In genomic region chr1:146292424-146292823, GRCh38 we compare ENCODE assay signal across 7 cellular contexts.
DNase-seq lines count a peak whose midpoint lies in the region; ATAC-seq, FAIRE-seq and TF ChIP-seq lines count a peak whose summit lies in the region.
"Not testable (repeated sequence)": the region's sequence is repeated elsewhere in the genome, so short reads cannot be mapped to it uniquely, and the experiment has no call there.

No MANE protein-coding gene starts in this region.

- ATAC-seq in left lobe of liver (peak; percentile 72), left lung (peak; percentile 76), right lobe of liver (peak; percentile 60 to 80 (median 74)), lower lobe of right lung (peak; percentile 77 to 86), lung (ENCODE audit: insufficient read depth, low FRiP score) (peak; percentile 32), upper lobe of right lung (peak; percentile 81)
- ATAC-seq in HepG2: not testable (repeated sequence)

- FAIRE-seq in HepG2 (lab: Jason Lieb, UNC): peak; percentile 34

- H3K27me3 ChIP-seq in left lung; HepG2 (ENCODE audit: control insufficient read depth in 1 of 2, insufficient read depth in 2 of 2, low read length in 2 of 2); right lobe of liver; lower lobe of right lung (ENCODE audit: low read depth); lung (ENCODE audit: control insufficient read depth, insufficient read depth); upper lobe of right lung: not testable (repeated sequence)

- not testable (repeated sequence) for H3K9me3 ChIP-seq in left lung; HepG2 (ENCODE audit: low read length); right lobe of liver; lower lobe of right lung; lung (ENCODE audit: control insufficient read depth in 2 of 2, insufficient read depth in 1 of 2, low read length in 1 of 2); upper lobe of right lung

- not testable (repeated sequence) for H3K27ac ChIP-seq in left lung; HepG2 (ENCODE audit: extremely low read length, insufficient read depth, low read length); right lobe of liver; lower lobe of right lung; lung (ENCODE audit: low read depth in 1 of 2, low read length in 1 of 2); upper lobe of right lung

- H3K4me1 ChIP-seq in left lung; HepG2 (ENCODE audit: insufficient read depth, low read length); right lobe of liver; lower lobe of right lung; lung (ENCODE audit: control insufficient read depth in 2 of 2, insufficient read depth in 2 of 2, low read length in 2 of 2); upper lobe of right lung: not testable (repeated sequence)

- not testable (repeated sequence) for DNase-seq in left lobe of liver (ENCODE audit: low spot score); left lung; HepG2 (ENCODE audit: low spot score); right lobe of liver; lower lobe of right lung; lung (ENCODE audit: low spot score); upper lobe of right lung

- CTCF ChIA-PET in HepG2 (lab: Yijun Ruan, JAX; ENCODE audit: low intra/inter-chr PET ratio, low total read pairs): not testable (repeated sequence)

- intact Hi-C loops in left lung (cut with DNase I); HepG2 (cut with micrococcal nuclease; ENCODE audit: unreplicated experiment); right lobe of liver (cut with DNase I); lower lobe of right lung (cut with DNase I); upper lobe of right lung (cut with DNase I): not testable (repeated sequence)

- not testable (repeated sequence) for H3K4me3 ChIP-seq in left lung; HepG2 (replicated peaks in 1 of 3; ENCODE audit: insufficient read depth in 1 of 3, low read depth in 2 of 3, low read length in 3 of 3); right lobe of liver; lower lobe of right lung; lung; upper lobe of right lung

- not testable (repeated sequence) for TF ChIP-seq RAD21 in HepG2 (CRISPR knock-in tag; IDR thresholded peaks at IDR 0.05)

- POLR2A ChIA-PET in HepG2 (lab: Yijun Ruan, JAX): not testable (repeated sequence)

- BruUV-seq in HepG2 (replicated peaks; lab: Mats Ljungman, UMichigan): not testable (repeated sequence)

- not testable (repeated sequence) for TF ChIP-seq CTCF in left lung (IDR thresholded peaks at IDR 0.05); HepG2 (CRISPR knock-in tag; IDR thresholded peaks at IDR 0.05); right lobe of liver (IDR thresholded peaks at IDR 0.05); lower lobe of right lung (IDR thresholded peaks at IDR 0.05); lung (IDR thresholded peaks at IDR 0.05; ENCODE audit: control extremely low read depth, extremely low read depth); upper lobe of right lung (IDR thresholded peaks at IDR 0.05)

- not testable (repeated sequence) for TF ChIP-seq EP300 in HepG2 (IDR thresholded peaks at IDR 0.05; ENCODE audit: low read depth in 2 of 2, low read length in 2 of 2); HepG2 (CRISPR knock-in tag; IDR thresholded peaks at IDR 0.05; ENCODE audit: borderline replicate concordance)

- not testable (repeated sequence) for H4K20me1 ChIP-seq in HepG2 (ENCODE audit: insufficient read depth, low read length)

- in situ Hi-C loops in HepG2 (cut with HindIII; ENCODE audit: extremely low pct_ligation_motif_present, low pct_unique_long_range_greater_than_20kb): not testable (repeated sequence)

- H3K9ac ChIP-seq in HepG2 (ENCODE audit: insufficient read depth, low read depth, low read length): not testable (repeated sequence)

- WGBS in HepG2 (ENCODE audit: low lambda C conversion rate): no CpG with 5 or more reads among the region's 4 CpGs
- WGBS in right lobe of liver (ENCODE audit: insufficient coverage, low coverage, low lambda C conversion rate, missing lambda C conversion rate): no CpG with 5 or more reads among the region's 4 CpGs
- no CpG with 5 or more reads among the region's 4 CpGs for WGBS in lung, 2 donors

- H3K79me2 ChIP-seq in HepG2 (ENCODE audit: insufficient read depth, low read length): not testable (repeated sequence)

- TF ChIP-seq POLR2A in HepG2 (IDR thresholded peaks at IDR 0.05; ENCODE audit: insufficient read depth in 1 of 2, low read depth in 2 of 2, low read length in 2 of 2); right lobe of liver (IDR thresholded peaks at IDR 0.05): not testable (repeated sequence)

- not testable (repeated sequence) for H3K36me3 ChIP-seq in left lung; HepG2 (replicated peaks in 1 of 2; ENCODE audit: control insufficient read depth in 1 of 2, insufficient read depth in 2 of 2, low read length in 2 of 2); right lobe of liver; lower lobe of right lung; lung (ENCODE audit: control insufficient read depth in 2 of 2, insufficient read depth in 2 of 2, low read length in 2 of 2); upper lobe of right lung

- not testable (repeated sequence) for H2AFZ ChIP-seq in HepG2 (ENCODE audit: low read length)

- not testable (repeated sequence) for H3K4me2 ChIP-seq in HepG2 (ENCODE audit: low read depth, low read length)
